ENCODE assay signal across 9 cellular contexts in the genomic region with DNA sequence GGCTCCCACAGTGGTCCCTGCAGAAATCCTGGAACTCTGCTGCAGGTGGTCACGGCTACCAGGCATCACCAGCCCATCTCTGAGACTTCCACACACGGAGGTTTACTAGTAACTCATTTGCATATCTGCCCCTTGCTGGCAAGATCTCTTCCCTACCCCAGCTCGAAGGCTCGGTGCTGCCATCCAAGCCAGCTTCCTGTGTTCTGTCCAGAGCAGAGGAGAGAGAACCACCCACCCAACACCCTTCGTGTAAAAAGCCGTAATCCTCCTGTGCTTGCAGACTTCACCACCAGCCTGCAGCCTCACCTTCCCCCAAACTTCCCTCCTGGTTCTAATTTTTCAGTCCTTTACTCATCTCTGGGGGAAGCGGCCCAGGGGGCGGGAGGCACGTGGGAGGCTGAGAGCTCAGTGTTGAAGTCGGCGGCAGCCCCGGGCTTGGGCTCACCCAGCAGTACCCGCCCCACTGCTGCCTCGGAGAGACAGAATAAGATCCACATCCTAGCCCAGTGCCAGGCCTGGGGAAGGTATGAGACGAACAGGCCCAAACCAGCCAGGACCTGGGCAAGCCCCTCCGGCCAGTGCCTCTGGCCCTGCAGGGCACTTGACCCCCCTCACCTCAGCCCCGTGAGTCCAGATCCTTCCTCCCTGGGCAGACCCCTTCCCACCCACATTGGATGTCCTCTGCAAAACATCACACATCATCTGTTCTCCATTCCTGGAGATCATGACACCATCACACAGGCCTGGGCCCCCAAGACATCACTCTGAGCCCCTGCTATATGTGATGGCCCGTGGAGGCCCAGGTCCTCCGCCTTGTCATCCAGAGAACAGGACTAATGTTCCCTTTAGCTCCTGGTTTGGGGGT.
DNase-seq lines count a peak whose midpoint lies in the region; ATAC-seq and TF ChIP-seq lines count a peak whose summit lies in the region.
"Had no signal": no experiment of that assay in that cellular context is flagged by ENCODE, and none has a peak within 500 bp of the region (broad histone marks: within the 10 kb centered on the region; RNA-seq: fewer than 3 reads in every experiment).

No MANE protein-coding gene starts in this region.

- H3K27me3 Mint-ChIP-seq in activated T-cell treated with anti-CD3 and anti-CD28 coated beads, Interleukin-2, amount 50 U/mL, for 24 hours: no peaks in the 10 kb centered on the region
- no peaks in the 10 kb centered on the region for H3K27me3 Mint-ChIP-seq in activated CD8-positive, alpha-beta T cell treated with anti-CD3 and anti-CD28 coated beads for 36 hours

- ATAC-seq in activated CD8-positive, alpha-beta T cell treated with anti-CD3 and anti-CD28 coated beads for 36 hours: peak; percentile 62
- ATAC-seq in HG02852 (IDR thresholded peaks at IDR 0.05; ENCODE audit: unreplicated experiment) (no peak), GM21528 (IDR thresholded peaks at IDR 0.05; ENCODE audit: low FRiP score, unreplicated experiment) (no peak)

- intact Hi-C loops in activated CD8-positive, alpha-beta T cell treated with anti-CD3 and anti-CD28 coated beads for 36 hours (cut with micrococcal nuclease): no loop called here

- TF ChIP-seq POLR2A in suprapubic skin (IDR thresholded peaks at IDR 0.05): no peak

- H3K27ac ChIP-seq in layer of hippocampus (ENCODE audit: low read depth, low read length) (peak overlapping the region; percentile 74), suprapubic skin (peak overlapping the region; percentile 44)

- CTCF ChIA-PET in activated CD8-positive, alpha-beta T cell treated with anti-CD3 and anti-CD28 coated beads for 36 hours (lab: Charles Lee): no interaction called here

- no peaks in the 10 kb centered on the region for H3K36me3 ChIP-seq in suprapubic skin

- POLR2A ChIA-PET in activated CD8-positive, alpha-beta T cell treated with anti-CD3 and anti-CD28 coated beads for 36 hours (lab: Charles Lee): interaction anchor here (1.3 to 1.8 kb wide), 2 partner anchors 12 to 14 kb away, joined by 7 read pairs; no protein-coding TSS in a partner anchor

- no peak overlapping the region for H3K4me3 ChIP-seq in suprapubic skin

- peaks cover 2% of the 10 kb centered on the region for H3K36me3 Mint-ChIP-seq in activated T-cell treated with anti-CD3 and anti-CD28 coated beads, Interleukin-2, amount 50 U/mL, for 24 hours (ENCODE audit: low read depth)
- peaks cover 2% of the 10 kb centered on the region for H3K36me3 Mint-ChIP-seq in activated CD8-positive, alpha-beta T cell treated with anti-CD3 and anti-CD28 coated beads for 36 hours (ENCODE audit: low read depth)

- no peak for TF ChIP-seq CTCF in activated CD8-positive, alpha-beta T cell treated with anti-CD3 and anti-CD28 coated beads for 36 hours (IDR thresholded peaks at IDR 0.05)
- TF ChIP-seq CTCF in suprapubic skin (IDR thresholded peaks at IDR 0.05): no peak

- H3K4me1 Mint-ChIP-seq in activated T-cell treated with anti-CD3 and anti-CD28 coated beads, Interleukin-2, amount 50 U/mL, for 24 hours (ENCODE audit: low read depth): peaks cover 48% of the 10 kb centered on the region
- peaks cover 37% of the 10 kb centered on the region for H3K4me1 Mint-ChIP-seq in activated CD8-positive, alpha-beta T cell treated with anti-CD3 and anti-CD28 coated beads for 36 hours (ENCODE audit: low read depth)

- peaks cover 11% of the 10 kb centered on the region for H3K9me3 Mint-ChIP-seq in activated T-cell treated with anti-CD3 and anti-CD28 coated beads, Interleukin-2, amount 50 U/mL, for 24 hours
- H3K9me3 Mint-ChIP-seq in activated CD8-positive, alpha-beta T cell treated with anti-CD3 and anti-CD28 coated beads for 36 hours: peaks cover 15% of the 10 kb centered on the region

- WGBS in suprapubic skin: 34% methylated on average over 17 of the region's 19 CpGs

- no peaks in the 10 kb centered on the region for H3K27me3 ChIP-seq in layer of hippocampus (ENCODE audit: control insufficient read depth, insufficient read depth, low read length)
- H3K27me3 ChIP-seq in suprapubic skin: no peaks in the 10 kb centered on the region

- peak overlapping the region; percentile 73 for H3K27ac Mint-ChIP-seq in activated T-cell treated with anti-CD3 and anti-CD28 coated beads, Interleukin-2, amount 50 U/mL, for 24 hours
- H3K27ac Mint-ChIP-seq in activated CD8-positive, alpha-beta T cell treated with anti-CD3 and anti-CD28 coated beads for 36 hours: peak overlapping the region; percentile 71

- peak; percentile 50 for DNase-seq in activated T-cell treated with anti-CD3 and anti-CD28 coated beads, Interleukin-2, amount 50 U/mL, for 24 hours
- DNase-seq in activated T-cell treated with anti-CD3 and anti-CD28 coated beads for 4 hours (no peak), suprapubic skin (ENCODE audit: low spot score in 2 of 2) (peak in 1 of 2 donors; percentile 57), AML-193 (lab: John Stamatoyannopoulos, UW) (no peak)
- peak; percentile 57 for DNase-seq in activated CD8-positive, alpha-beta T cell treated with anti-CD3 and anti-CD28 coated beads for 36 hours
- DNase-seq: NCI-H524 had no signal

- H3K4me1 ChIP-seq in suprapubic skin: peaks cover 70% of the 10 kb centered on the region

- no peak for TF ChIP-seq EP300 in suprapubic skin (IDR thresholded peaks at IDR 0.05)

- no peaks in the 10 kb centered on the region for H3K9me3 ChIP-seq in suprapubic skin

- H3K4me3 Mint-ChIP-seq in activated T-cell treated with anti-CD3 and anti-CD28 coated beads, Interleukin-2, amount 50 U/mL, for 24 hours: no peak overlapping the region
- no peak overlapping the region for H3K4me3 Mint-ChIP-seq in activated CD8-positive, alpha-beta T cell treated with anti-CD3 and anti-CD28 coated beads for 36 hours

Comparison
In these comparisons a context has a peak if more than half of its experiments do, and no peak if none do; other contexts are left out.
1. DNase-seq: peak in activated T-cell treated with anti-CD3 and anti-CD28 coated beads, Interleukin-2, amount 50 U/mL, for 24 hours (single experiment) and activated CD8-positive, alpha-beta T cell treated with anti-CD3 and anti-CD28 coated beads for 36 hours (single experiment); none in activated T-cell treated with anti-CD3 and anti-CD28 coated beads for 4 hours (single experiment) and AML-193 (0 of 2).